ENCODE assay signal across 10 cellular contexts in genomic region chr12:101642115-101643067, GRCh38. TPM values are rescaled to one million over a fixed set of nuclear protein-coding genes. Genes with fewer than 3 reads are reported as not detected.
DNase-seq lines count a peak whose midpoint lies in the region; ATAC-seq and TF ChIP-seq lines count a peak whose summit lies in the region.
"Had no signal": no experiment of that assay in that cellular context is flagged by ENCODE, and none has a peak within 500 bp of the region (broad histone marks: within the 10 kb centered on the region; RNA-seq: fewer than 3 reads in every experiment).

No MANE protein-coding gene starts in this region.

- H3K4me3 ChIP-seq in breast epithelium (peak overlapping the region in 2 of 3 donors; percentile 19 to 27), choroid plexus epithelial cell (ENCODE audit: low read depth, low read length) (peak overlapping the region; percentile 38), lung (no peak overlapping the region), thoracic aorta (peak overlapping the region; percentile 25)

- 19 to 20% methylated on average over 36 of the region's 36 CpGs for WGBS in lung, 2 donors

- TF ChIP-seq CTCF in breast epithelium (IDR thresholded peaks at IDR 0.05) (no peak), MCF 10A (IDR thresholded peaks at IDR 0.05; ENCODE audit: unreplicated experiment) (no peak), choroid plexus epithelial cell (conservative IDR thresholded peaks at IDR 0.05; ENCODE audit: low read depth, low read length) (no peak), lung (IDR thresholded peaks at IDR 0.05; ENCODE audit: control extremely low read depth, extremely low read depth) (no peak), thoracic aorta (IDR thresholded peaks at IDR 0.05) (no peak)

- no peaks in the 10 kb centered on the region for H3K36me3 Mint-ChIP-seq in MCF 10A (ENCODE audit: insufficient read depth, unreplicated experiment)

- no peak overlapping the region for H3K27ac Mint-ChIP-seq in MCF 10A (ENCODE audit: low read depth, unreplicated experiment)

- TF ChIP-seq POLR2A in breast epithelium (IDR thresholded peaks at IDR 0.05), result no peak

- H3K9me3 ChIP-seq in breast epithelium, result no peaks in the 10 kb centered on the region
- no peaks in the 10 kb centered on the region for H3K9me3 ChIP-seq in lung (ENCODE audit: control insufficient read depth in 2 of 2, insufficient read depth in 1 of 2, low read length in 1 of 2)
- no peaks in the 10 kb centered on the region for H3K9me3 ChIP-seq in thoracic aorta

- no peaks in the 10 kb centered on the region for H3K9me3 Mint-ChIP-seq in MCF 10A (ENCODE audit: unreplicated experiment)

- CTCF ChIA-PET in MCF 10A (lab: Yijun Ruan, JAX), result interaction anchor here (1.1 to 1.2 kb wide), 2 partner anchors 13 to 199 kb away, joined by 3 to 4 read pairs; no protein-coding TSS in a partner anchor

- intact Hi-C loops in breast epithelium (cut with DNase I; ENCODE audit: low total_unique reads), result no loop called here
- intact Hi-C loops in MCF 10A (cut with micrococcal nuclease), result no loop called here

- H3K27ac ChIP-seq in breast epithelium (no peak overlapping the region), lung (ENCODE audit: low read depth in 1 of 2, low read length in 1 of 2) (no peak overlapping the region), thoracic aorta (no peak overlapping the region)

- POLR2A ChIA-PET in MCF 10A (lab: Yijun Ruan, JAX), result no interaction called here

- H3K27me3 ChIP-seq in breast epithelium (no peaks in the 10 kb centered on the region), lung (ENCODE audit: control insufficient read depth, insufficient read depth) (no peaks in the 10 kb centered on the region), thoracic aorta (replicated peaks; ENCODE audit: insufficient read depth) (no peaks in the 10 kb centered on the region)

- DNase-seq in breast epithelium (ENCODE audit: low spot score in 2 of 2) (no peak), MCF 10A (ENCODE audit: unreplicated experiment) (no peak), choroid plexus epithelial cell (ENCODE audit: low read depth) (no peak), lung (ENCODE audit: low spot score) (no peak), thoracic aorta (ENCODE audit: low spot score) (no peak), GF-D8 (lab: John Stamatoyannopoulos, UW) (no peak), AML-193 (lab: John Stamatoyannopoulos, UW) (no peak)
- DNase-seq: NCI-H1092 had no signal

- H3K4me3 Mint-ChIP-seq in MCF 10A (ENCODE audit: unreplicated experiment), result no peak overlapping the region

- no peaks in the 10 kb centered on the region for H3K4me1 ChIP-seq in breast epithelium
- H3K4me1 ChIP-seq in lung (ENCODE audit: control insufficient read depth in 2 of 2, insufficient read depth in 2 of 2, low read length in 2 of 2), result no peaks in the 10 kb centered on the region
- peaks cover 0 to 5% of the 10 kb centered on the region in 2 donors for H3K4me1 ChIP-seq in thoracic aorta (ENCODE audit: control insufficient read depth in 1 of 2, low read depth in 2 of 2)

- H3K4me1 Mint-ChIP-seq in MCF 10A (ENCODE audit: insufficient read depth, unreplicated experiment), result no peaks in the 10 kb centered on the region

- no peaks in the 10 kb centered on the region for H3K27me3 Mint-ChIP-seq in MCF 10A (ENCODE audit: insufficient read depth, unreplicated experiment)

- peak; percentile 47 for ATAC-seq in lung (ENCODE audit: insufficient read depth, low FRiP score)
- ATAC-seq in thoracic aorta (ENCODE audit: insufficient number of reproducible peaks, low FRiP score, low read depth), result no peak
- no peak for ATAC-seq in GM19035 (IDR thresholded peaks at IDR 0.05; ENCODE audit: unreplicated experiment)

- no peaks in the 10 kb centered on the region for H3K36me3 ChIP-seq in breast epithelium
- H3K36me3 ChIP-seq in lung (ENCODE audit: control insufficient read depth in 2 of 2, insufficient read depth in 2 of 2, low read length in 2 of 2), result no peaks in the 10 kb centered on the region
- H3K36me3 ChIP-seq in thoracic aorta, result no peaks in the 10 kb centered on the region

- BruUV-seq in MCF 10A (replicated peaks; lab: Mats Ljungman, UMichigan), result no TSS peak

RNA-seq across cellular contexts. Expression of gene MYBPC1, which starts 47.6 kb away (rescaled TPM):
- 100 to 1,000 TPM in 1 of 3 donors, 10 to 100 TPM in 1, under 1 TPM in 1; 0.64 to 395 (median 92.2) TPM for total RNA-seq in breast epithelium
- 0.29 and 0.70 TPM in 2 replicates for total RNA-seq in MCF 10A (2022)
- not detected for total RNA-seq in lung
- polyA plus RNA-seq in lung, result under 1 TPM; 0.06 to 0.07 TPM
- total RNA-seq in thoracic aorta, result 1 to 10 TPM in 1 of 2 donors, under 1 TPM in 1; 0.49 to 1.5 TPM
- total RNA-seq: mononuclear cell had no signal

RNA-seq across cellular contexts. Expression of gene CHPT1, which starts 55.0 kb away (rescaled TPM):
- total RNA-seq in breast epithelium (100 to 1,000 TPM; 148 to 334 (median 278) TPM), MCF 10A (2022) (28.1 and 33.5 TPM in 2 replicates), lung (10 to 100 TPM; 34.4 to 48.1 TPM), thoracic aorta (10 to 100 TPM; 47.6 to 64.2 TPM)
- polyA plus RNA-seq in lung, result 10 to 100 TPM; 25.1 to 60.9 TPM
